Comparison of ENCODE assay signal across 9 cellular contexts in the genomic region with DNA sequence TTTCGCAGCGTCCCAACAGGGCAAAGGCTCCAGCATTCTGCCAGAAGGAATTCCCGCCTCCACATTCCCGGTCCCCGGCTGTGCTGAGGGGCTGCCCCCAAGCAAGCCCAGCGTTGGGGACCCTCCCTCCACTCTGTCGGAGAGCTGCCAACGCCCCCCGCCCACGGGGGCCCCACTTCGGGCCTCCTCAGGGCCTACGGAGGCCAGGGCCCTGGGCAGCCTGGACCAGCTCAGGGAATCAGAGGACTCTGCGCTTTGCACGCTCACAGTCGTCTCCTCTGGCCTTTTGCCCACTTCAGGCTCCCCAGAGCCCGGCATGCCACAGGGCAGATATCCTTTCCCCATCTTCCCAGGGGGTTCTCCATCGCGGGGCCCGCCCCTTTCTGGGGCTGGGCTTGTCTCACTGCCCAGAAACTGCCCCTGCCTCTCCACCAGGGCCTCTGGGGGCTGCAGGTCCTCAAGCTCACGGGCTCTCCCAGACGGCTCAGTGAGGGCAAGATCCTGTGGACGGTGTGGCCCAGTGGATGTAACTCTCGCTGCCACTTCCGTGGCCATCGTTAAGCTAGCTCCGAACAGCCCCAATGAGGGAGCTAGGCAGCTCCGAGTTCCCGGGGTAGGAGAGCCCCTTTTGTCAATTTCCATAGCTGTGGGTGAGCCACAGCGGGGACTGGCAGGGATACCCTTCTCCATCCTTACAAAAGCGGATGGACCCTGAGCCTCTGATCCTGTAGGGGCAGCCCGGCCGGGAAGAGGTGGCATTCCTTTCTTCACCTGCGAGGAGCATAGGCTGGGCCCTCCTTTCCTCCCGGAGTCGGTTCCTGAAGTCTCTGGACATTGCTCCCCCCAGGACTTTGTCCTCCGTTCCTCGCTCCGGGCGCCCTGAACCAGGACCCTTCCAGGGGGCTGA. TPM values are rescaled to one million over a fixed set of nuclear protein-coding genes. Genes with fewer than 3 reads are reported as not detected.
DNase-seq lines count a peak whose midpoint lies in the region; ATAC-seq and TF ChIP-seq lines count a peak whose summit lies in the region.
"Had no signal": no experiment of that assay in that cellular context is flagged by ENCODE, and none has a peak within 500 bp of the region (broad histone marks: within the 10 kb centered on the region; RNA-seq: fewer than 3 reads in every experiment).

No MANE protein-coding gene starts in this region.

- POLR2A ChIA-PET in CD4-positive, alpha-beta memory T cell (lab: Charles Lee; ENCODE audit: partially characterized antibody), result interaction anchor here (0.9 to 4.7 kb wide), 18 partner anchors 37 to 737 kb away, joined by 3 to 42 read pairs (median 5); a partner anchor contains a TSS

- CTCF ChIA-PET in CD4-positive, alpha-beta memory T cell (lab: Charles Lee; ENCODE audit: partially characterized antibody), result interaction anchor here (0.9 to 2.2 kb wide), 7 partner anchors 24 to 103 kb away, joined by 3 to 14 read pairs (median 5); no protein-coding TSS in a partner anchor

- intact Hi-C loops in CD4-positive, alpha-beta memory T cell (cut with micrococcal nuclease), result no loop called here

- peaks cover 0 to 2% (median 0%) of the 10 kb centered on the region in 8 donors for H3K9me3 Mint-ChIP-seq in CD4-positive, alpha-beta memory T cell

- peaks cover 46 to 63% of the 10 kb centered on the region in 2 donors for H3K36me3 Mint-ChIP-seq in CD4-positive, alpha-beta memory T cell
- peaks cover 16% of the 10 kb centered on the region for H3K36me3 Mint-ChIP-seq in T-helper 17 cell (ENCODE audit: low read depth)

- H3K36me3 ChIP-seq in CD4-positive, alpha-beta memory T cell (ENCODE audit: insufficient read depth, low read length), result peaks cover 12% of the 10 kb centered on the region
- H3K36me3 ChIP-seq in fibroblast of lung (ENCODE audit: control insufficient read depth, insufficient read depth, low read length) (peaks cover 9% of the 10 kb centered on the region), neutrophil (peaks cover 46% of the 10 kb centered on the region)

- peaks cover 22 to 68% (median 38%) of the 10 kb centered on the region in 4 donors for H3K4me1 Mint-ChIP-seq in CD4-positive, alpha-beta memory T cell
- peaks cover 42% of the 10 kb centered on the region for H3K4me1 Mint-ChIP-seq in T-helper 17 cell

- peak in 3 of 5 donors; percentile 31 to 63 (median 33) for DNase-seq in CD4-positive, alpha-beta memory T cell
- DNase-seq in T-helper 17 cell (peak in 2 of 3 donors; percentile 12 to 16), fibroblast of lung (ENCODE audit: low read depth in 2 of 2) (no peak), NCI-H1436 (lab: John Stamatoyannopoulos, UW) (no peak), NCI-H146 treated with DMSO at 0.1 percent for 48 hours (lab: John Stamatoyannopoulos, UW; ENCODE audit: unreplicated experiment) (no peak)
- DNase-seq: MV-4-11 had no signal

- no peak overlapping the region for H2AFZ ChIP-seq in fibroblast of lung (ENCODE audit: low read length)

- peaks cover 51% of the 10 kb centered on the region for H3K4me1 ChIP-seq in CD4-positive, alpha-beta memory T cell (ENCODE audit: insufficient read depth, low read length)
- H3K4me1 ChIP-seq in fibroblast of lung (ENCODE audit: control insufficient read depth, extremely low read depth, insufficient read depth, low read length) (no peaks in the 10 kb centered on the region), neutrophil (ENCODE audit: control insufficient read depth in 1 of 2, insufficient read depth in 1 of 2, low read depth in 1 of 2, low read length in 1 of 2) (peaks cover 53 to 63% of the 10 kb centered on the region in 2 experiments)

- no peaks in the 10 kb centered on the region for H3K9me3 ChIP-seq in CD4-positive, alpha-beta memory T cell (ENCODE audit: control insufficient read depth in 1 of 2, low read length in 2 of 2)
- H3K9me3 ChIP-seq in T-helper 17 cell (ENCODE audit: control insufficient read depth, low read length, poor library complexity, severe bottlenecking) (no peaks in the 10 kb centered on the region), fibroblast of lung (ENCODE audit: control insufficient read depth, insufficient read depth, low read depth, low read length) (no peaks in the 10 kb centered on the region), neutrophil (no peaks in the 10 kb centered on the region)

- peak overlapping the region; percentile 80 for H3K9ac ChIP-seq in fibroblast of lung (ENCODE audit: insufficient read depth, low read length)

- peaks cover 0 to 2% of the 10 kb centered on the region in 2 donors for H3K27me3 Mint-ChIP-seq in CD4-positive, alpha-beta memory T cell
- H3K27me3 Mint-ChIP-seq in T-helper 17 cell, result no peaks in the 10 kb centered on the region

- H4K20me1 ChIP-seq in fibroblast of lung (ENCODE audit: control insufficient read depth, extremely low read depth, insufficient read depth, low read length), result peaks cover 2% of the 10 kb centered on the region

- ATAC-seq in T-helper 17 cell (no peak), GM18907 (IDR thresholded peaks at IDR 0.05; ENCODE audit: unreplicated experiment) (no peak)
- ATAC-seq in activated CD4-positive, CD25-positive, alpha-beta regulatory T cell treated with anti-CD3 and anti-CD28 coated beads, Interleukin-2, amount 50 U/mL, for 24 hours, result no peak

- H3K27ac ChIP-seq in CD4-positive, alpha-beta memory T cell (ENCODE audit: low read depth, low read length), result peak overlapping the region; percentile 85
- H3K27ac ChIP-seq in fibroblast of lung (ENCODE audit: insufficient read depth, low read length), result no peak overlapping the region
- H3K27ac ChIP-seq in neutrophil, result peak overlapping the region; percentile 92

- peak overlapping the region; percentile 64 to 100 (median 92) for H3K27ac Mint-ChIP-seq in CD4-positive, alpha-beta memory T cell
- peak overlapping the region; percentile 97 for H3K27ac Mint-ChIP-seq in T-helper 17 cell

- no peaks in the 10 kb centered on the region for H3K27me3 ChIP-seq in CD4-positive, alpha-beta memory T cell (ENCODE audit: insufficient read depth, low read length)
- H3K27me3 ChIP-seq in fibroblast of lung (ENCODE audit: control insufficient read depth, insufficient read depth, low read length) (no peaks in the 10 kb centered on the region), neutrophil (no peaks in the 10 kb centered on the region)

- peaks cover 8% of the 10 kb centered on the region for H3K79me2 ChIP-seq in fibroblast of lung (ENCODE audit: control insufficient read depth, insufficient read depth, low read length)

- no peak for TF ChIP-seq CTCF in fibroblast of lung (conservative IDR thresholded peaks at IDR 0.05 in 1 of 2, IDR thresholded peaks at IDR 0.05 in 1 of 2; ENCODE audit: low read depth in 1 of 2, low read length in 2 of 2)
- no peak for TF ChIP-seq CTCF in neutrophil (IDR thresholded peaks at IDR 0.05)

- peak overlapping the region; percentile 90 to 99 (median 96) for H3K4me3 Mint-ChIP-seq in CD4-positive, alpha-beta memory T cell
- H3K4me3 Mint-ChIP-seq in T-helper 17 cell, result peak overlapping the region; percentile 96

- H3K4me3 ChIP-seq in CD4-positive, alpha-beta memory T cell (ENCODE audit: low read length in 2 of 2), result peak overlapping the region; percentile 77 to 95
- H3K4me3 ChIP-seq in fibroblast of lung (replicated peaks in 1 of 4; ENCODE audit: control extremely low read depth in 1 of 4, insufficient read depth in 1 of 4, low read depth in 3 of 4, low read length in 4 of 4) (peak overlapping the region in 2 of 4 experiments; percentile 82 to 98), neutrophil (ENCODE audit: low read depth in 1 of 2, low read length in 1 of 2) (peak overlapping the region; percentile 89 to 91)

- H3K4me2 ChIP-seq in fibroblast of lung (ENCODE audit: extremely low read depth, insufficient read depth, low read length), result peak overlapping the region; percentile 90

RNA-seq across cellular contexts. Expression of a gene that starts 2.8 kb away (rescaled TPM):
- total RNA-seq in CD4-positive, alpha-beta memory T cell, result 100 to 1,000 TPM; 156 to 159 TPM
- 10 to 100 TPM; 52.2 to 52.3 TPM for polyA plus RNA-seq in CD4-positive, alpha-beta memory T cell
- total RNA-seq in T-helper 17 cell (100 to 1,000 TPM; 128 to 166 TPM), fibroblast of lung (15.9 and 32.4 TPM in 2 replicates)
- polyA plus RNA-seq in fibroblast of lung, result 10.2 and 14.5 TPM in 2 replicates
- 15.8 and 20.6 TPM in 2 replicates for polyA plus RNA-seq in fibroblast of lung (2012)
- polyA minus RNA-seq in fibroblast of lung (ENCODE audit: low replicate concordance), result 35.5 and 60.4 TPM in 2 replicates

Comparison
In these comparisons a context has a peak if more than half of its experiments do, and no peak if none do; other contexts are left out.
1. DNase-seq: peak in CD4-positive, alpha-beta memory T cell (3 of 5) and T-helper 17 cell (2 of 3); none in fibroblast of lung (0 of 2), NCI-H1436 (single experiment) and NCI-H146 treated with DMSO at 0.1 percent for 48 hours (single experiment).